ENCODE assay signal across 8 cellular contexts in the genomic region with DNA sequence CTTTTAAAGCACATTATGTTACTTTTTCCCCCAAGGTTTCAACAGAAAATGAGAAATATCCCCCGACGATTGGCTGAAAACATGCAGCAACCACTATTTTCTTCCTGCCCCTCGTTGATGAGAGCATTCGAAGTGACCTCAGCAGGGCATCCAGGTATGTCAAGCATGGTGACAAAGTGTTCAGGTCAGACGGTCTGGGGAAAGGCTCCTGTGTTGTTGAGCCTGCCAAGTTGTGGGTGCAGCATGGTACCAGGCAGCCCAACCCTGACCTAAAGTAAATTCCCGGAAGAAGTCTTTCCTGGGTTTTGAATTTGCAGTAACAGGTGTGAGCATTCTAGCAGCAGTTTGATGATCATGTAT. TPM values are rescaled to one million over a fixed set of nuclear protein-coding genes. Genes with fewer than 3 reads are reported as not detected.
DNase-seq lines count a peak whose midpoint lies in the region; ATAC-seq and TF ChIP-seq lines count a peak whose summit lies in the region.

No MANE protein-coding gene starts in this region.

- H2AFZ ChIP-seq in mammary epithelial cell (ENCODE audit: low read depth, low read length) = peak overlapping the region; percentile 94

- no peak for DNase-seq in CD14-positive monocyte (ENCODE audit: low spot score)
- peak; percentile 29 for DNase-seq in NB4 (ENCODE audit: low read depth)
- no peak for DNase-seq in mammary epithelial cell
- DNase-seq in lung (ENCODE audit: low spot score) = no peak
- DNase-seq in uterus = no peak
- DNase-seq in midbrain (lab: John Stamatoyannopoulos, UW) = no peak

- H3K27ac ChIP-seq in mammary epithelial cell (ENCODE audit: insufficient read depth, low read depth, low read length) (peak overlapping the region; percentile 88), lung (ENCODE audit: low read depth in 1 of 2, low read length in 1 of 2) (peak overlapping the region; percentile 90), uterus (peak overlapping the region; percentile 90 to 95)

- TF ChIP-seq CTCF in CD14-positive monocyte (IDR thresholded peaks at IDR 0.05) = no peak
- no peak for TF ChIP-seq CTCF in NB4 (IDR thresholded peaks at IDR 0.05; ENCODE audit: low read depth, low read length)
- TF ChIP-seq CTCF in mammary epithelial cell (conservative IDR thresholded peaks at IDR 0.05 in 1 of 2, IDR thresholded peaks at IDR 0.05 in 1 of 2; ENCODE audit: extremely low read depth in 1 of 2, insufficient read depth in 1 of 2, low read depth in 1 of 2, low read length in 2 of 2) = no peak
- no peak for TF ChIP-seq CTCF in lung (IDR thresholded peaks at IDR 0.05; ENCODE audit: control extremely low read depth, extremely low read depth)
- no peak for TF ChIP-seq CTCF in uterus (IDR thresholded peaks at IDR 0.05)

- H3K4me1 Mint-ChIP-seq in CD14-positive monocyte = peaks cover 33% of the 10 kb centered on the region

- H4K20me1 ChIP-seq in mammary epithelial cell (ENCODE audit: insufficient read depth, low read length) = no peaks in the 10 kb centered on the region

- peak overlapping the region; percentile 91 to 97 for H3K4me3 Mint-ChIP-seq in CD14-positive monocyte

- dilution Hi-C loops in mammary epithelial cell (cut with HindIII; ENCODE audit: low sequenced_read_pairs) = no loop called here

- H3K27me3 ChIP-seq in mammary epithelial cell (ENCODE audit: insufficient read depth, low read length) (no peaks in the 10 kb centered on the region), lung (ENCODE audit: control insufficient read depth, insufficient read depth) (no peaks in the 10 kb centered on the region), uterus (no peaks in the 10 kb centered on the region)

- H3K36me3 ChIP-seq in mammary epithelial cell (ENCODE audit: insufficient read depth, low read length) (peaks cover 24% of the 10 kb centered on the region), lung (ENCODE audit: control insufficient read depth in 2 of 2, insufficient read depth in 2 of 2, low read length in 2 of 2) (peaks cover 16 to 17% of the 10 kb centered on the region in 2 donors), uterus (no peaks in the 10 kb centered on the region)

- intact Hi-C loops in CD14-positive monocyte (cut with micrococcal nuclease) (no loop called here), mammary epithelial cell (cut with micrococcal nuclease) (loop anchor here (2.0 to 5.0 kb wide), 4 partner anchors 52 to 198 kb away; partner anchors contain the start of gene SEC14L1), uterus (cut with DNase I; ENCODE audit: low total_unique reads) (loop anchor here (2.0 kb wide), 1 partner anchor 158 kb away; no protein-coding TSS in a partner anchor)

- H3K4me2 ChIP-seq in mammary epithelial cell (ENCODE audit: insufficient read depth, low read depth, low read length) = peak overlapping the region; percentile 80

- H3K9me3 Mint-ChIP-seq in CD14-positive monocyte = peaks cover 0 to 5% (median 0%) of the 10 kb centered on the region in 7 donors

- H3K9me3 ChIP-seq in mammary epithelial cell (replicated peaks; ENCODE audit: insufficient read depth, low read length) = no peaks in the 10 kb centered on the region
- H3K9me3 ChIP-seq in lung (ENCODE audit: control insufficient read depth in 2 of 2, insufficient read depth in 1 of 2, low read length in 1 of 2) = no peaks in the 10 kb centered on the region
- H3K9me3 ChIP-seq in uterus = no peaks in the 10 kb centered on the region

- peaks cover 11 to 23% (median 23%) of the 10 kb centered on the region in 3 donors for H3K27me3 Mint-ChIP-seq in CD14-positive monocyte (ENCODE audit: low read depth in 3 of 3)

- CTCF ChIA-PET in mammary epithelial cell (lab: Charles Lee; ENCODE audit: low non-redundant PET) = no interaction called here

- H3K36me3 Mint-ChIP-seq in CD14-positive monocyte = peaks cover 35 to 46% of the 10 kb centered on the region in 2 donors

- peak overlapping the region; percentile 93 to 99 (median 97) for H3K27ac Mint-ChIP-seq in CD14-positive monocyte

- H3K4me3 ChIP-seq in NB4 (ENCODE audit: low read depth, low read length) (peak overlapping the region; percentile 97), mammary epithelial cell (replicated peaks in 1 of 3; ENCODE audit: insufficient read depth in 1 of 3, low read depth in 2 of 3, low read length in 3 of 3) (peak overlapping the region; percentile 62 to 76 (median 68)), lung (peak overlapping the region; percentile 77), uterus (peak overlapping the region; percentile 70 to 96)

- TF ChIP-seq POLR2A in NB4 (IDR thresholded peaks at IDR 0.05; ENCODE audit: extremely low read depth, insufficient read length) (no peak), uterus (IDR thresholded peaks at IDR 0.05) (no peak)

- H3K4me1 ChIP-seq in mammary epithelial cell (ENCODE audit: insufficient read depth, low read length) (peaks cover 14% of the 10 kb centered on the region), lung (ENCODE audit: control insufficient read depth in 2 of 2, insufficient read depth in 2 of 2, low read length in 2 of 2) (peaks cover 4 to 11% of the 10 kb centered on the region in 2 donors), uterus (peaks cover 0 to 4% of the 10 kb centered on the region in 2 donors)

- no TSS peak for BruUV-seq in mammary epithelial cell (replicated peaks; lab: Mats Ljungman, UMichigan)

- ATAC-seq in lung (ENCODE audit: insufficient read depth, low FRiP score) (no peak), HG02678 (IDR thresholded peaks at IDR 0.05; ENCODE audit: unreplicated experiment) (no peak), GM18498 (IDR thresholded peaks at IDR 0.05; ENCODE audit: unreplicated experiment) (no peak)

- peaks cover 53% of the 10 kb centered on the region for H3K79me2 ChIP-seq in mammary epithelial cell (ENCODE audit: insufficient read depth, low read length)

- in situ Hi-C loops in mammary epithelial cell (cut with MboI; ENCODE audit: low sequenced_read_pairs in 2 of 2) = loop anchor here (5.0 kb wide), 1 partner anchor 158 kb away; no protein-coding TSS in a partner anchor

- under 1% methylated on average over 6 of the region's 6 CpGs for WGBS in mammary epithelial cell (ENCODE audit: low coverage, missing lambda C conversion rate)
- 1% methylated on average over 6 of the region's 6 CpGs for WGBS in lung, 2 donors

- peak overlapping the region; percentile 93 for H3K9ac ChIP-seq in mammary epithelial cell (ENCODE audit: insufficient read depth, low read length)

RNA-seq across cellular contexts. Expression of gene SEC14L1, which starts 51.7 kb away (rescaled TPM):
- polyA plus RNA-seq in CD14-positive monocyte (10 to 100 TPM; 34.1 to 43.2 TPM), mammary epithelial cell (34.8 TPM), lung (100 to 1,000 TPM in 1 of 2 donors, 10 to 100 TPM in 1; 41.6 to 114 TPM)
- total RNA-seq in mammary epithelial cell (10 to 100 TPM; 66.0 to 67.6 TPM), lung (100 to 1,000 TPM; 156 to 171 TPM), uterus (100 to 1,000 TPM in 1 of 4 donors, 10 to 100 TPM in 3; 38.2 to 128 (median 42.6) TPM)
- 53.9 TPM for polyA minus RNA-seq in mammary epithelial cell

Comparison
In these comparisons a context has a peak if more than half of its experiments do, and no peak if none do; other contexts are left out.
1. intact Hi-C loops: an anchor here in mammary epithelial cell (2.0 to 5.0 kb wide) and uterus (2.0 kb wide); none called in CD14-positive monocyte.